Comparison of ENCODE assay signal across 10 cellular contexts in genomic region chr2:72863046-72863445, GRCh38. TPM values are rescaled to one million over a fixed set of nuclear protein-coding genes. Genes with fewer than 3 reads are reported as not detected.
A peak's percentile ranks its signal among the peaks of the same experiment; 100 is the strongest.
DNase-seq lines count a peak whose midpoint lies in the region; ATAC-seq and TF ChIP-seq lines count a peak whose summit lies in the region.
"Had no signal": no experiment of that assay in that cellular context is flagged by ENCODE, and none has a peak within 500 bp of the region (broad histone marks: within the 10 kb centered on the region; RNA-seq: fewer than 3 reads in every experiment).

No MANE protein-coding gene starts in this region.

- no peaks in the 10 kb centered on the region for H3K36me3 Mint-ChIP-seq in T-helper 2 cell treated with Interferon-gamma antibody and Interleukin-4, amounts not matched to agents 5 μg/mL and 100 μg/mL, for 36 hours (ENCODE audit: low read depth)
- H3K36me3 Mint-ChIP-seq in naive thymus-derived CD4-positive, alpha-beta T cell: no peaks in the 10 kb centered on the region

- no peak for DNase-seq in T-helper 2 cell treated with Interferon-gamma antibody and Interleukin-4, amounts not matched to agents 5 μg/mL and 100 μg/mL, for 36 hours (ENCODE audit: low spot score)
- no peak for DNase-seq in T-helper 2 cell
- no peak for DNase-seq in foreskin fibroblast
- DNase-seq in stimulated activated naive CD8-positive, alpha-beta T cell treated with anti-CD3 and anti-CD28 coated beads, Interleukin-15, amount 100 ng/mL, for 72 hours: no peak
- DNase-seq in naive thymus-derived CD4-positive, alpha-beta T cell: no peak

- H3K4me2 ChIP-seq in OCI-LY3 (ENCODE audit: low read length): peak overlapping the region; percentile 90
- peak overlapping the region; percentile 72 for H3K4me2 ChIP-seq in skeletal muscle satellite cell (ENCODE audit: low read length)

- H3K27me3 Mint-ChIP-seq in T-helper 2 cell treated with Interferon-gamma antibody and Interleukin-4, amounts not matched to agents 5 μg/mL and 100 μg/mL, for 36 hours (ENCODE audit: low read depth): peaks cover 45% of the 10 kb centered on the region
- peaks cover 60% of the 10 kb centered on the region for H3K27me3 Mint-ChIP-seq in stimulated activated naive CD8-positive, alpha-beta T cell treated with anti-CD3 and anti-CD28 coated beads, Interleukin-15, amount 100 ng/mL, for 72 hours
- peaks cover 27 to 61% (median 58%) of the 10 kb centered on the region in 5 donors for H3K27me3 Mint-ChIP-seq in naive thymus-derived CD4-positive, alpha-beta T cell

- H3K79me2 ChIP-seq in OCI-LY3 (ENCODE audit: low read length): no peaks in the 10 kb centered on the region

- H4K20me1 ChIP-seq in OCI-LY3 (ENCODE audit: insufficient read depth, low read length): no peaks in the 10 kb centered on the region

- H3K36me3 ChIP-seq in OCI-LY3 (replicated peaks; ENCODE audit: low read depth, low read length): no peaks in the 10 kb centered on the region
- H3K36me3 ChIP-seq in skeletal muscle satellite cell (ENCODE audit: insufficient read depth, low read length): no peaks in the 10 kb centered on the region
- no peaks in the 10 kb centered on the region for H3K36me3 ChIP-seq in naive thymus-derived CD4-positive, alpha-beta T cell (ENCODE audit: control insufficient read depth in 2 of 3, insufficient read depth in 3 of 3, low read length in 3 of 3)
- H3K36me3 ChIP-seq: Peyer's patch had no signal

- H3K4me3 ChIP-seq in OCI-LY3 (ENCODE audit: low read length) (peak overlapping the region; percentile 72), foreskin fibroblast (ENCODE audit: low read depth in 1 of 2, low read length in 2 of 2) (peak overlapping the region; percentile 25 to 27), skeletal muscle satellite cell (ENCODE audit: low read length) (peak overlapping the region; percentile 27)
- H3K4me3 ChIP-seq in naive thymus-derived CD4-positive, alpha-beta T cell (ENCODE audit: low read length): no peak overlapping the region

- ATAC-seq in HG03354 (IDR thresholded peaks at IDR 0.05; ENCODE audit: poor library complexity, severe bottlenecking, unreplicated experiment): no peak
- ATAC-seq in stimulated activated naive CD8-positive, alpha-beta T cell treated with anti-CD3 and anti-CD28 coated beads, Interleukin-15, amount 100 ng/mL, for 72 hours: no peak
- no peak for ATAC-seq in naive thymus-derived CD4-positive, alpha-beta T cell

- no peak overlapping the region for H3K27ac Mint-ChIP-seq in T-helper 2 cell treated with Interferon-gamma antibody and Interleukin-4, amounts not matched to agents 5 μg/mL and 100 μg/mL, for 36 hours
- no peak overlapping the region for H3K27ac Mint-ChIP-seq in stimulated activated naive CD8-positive, alpha-beta T cell treated with anti-CD3 and anti-CD28 coated beads, Interleukin-15, amount 100 ng/mL, for 72 hours
- no peak overlapping the region for H3K27ac Mint-ChIP-seq in naive thymus-derived CD4-positive, alpha-beta T cell

- CTCF ChIA-PET in naive thymus-derived CD4-positive, alpha-beta T cell (lab: Charles Lee): interaction anchor here (0.7 to 4.1 kb wide), 4 partner anchors 8 to 91 kb away, joined by 4 to 22 read pairs (median 5); no protein-coding TSS in a partner anchor

- H3K27ac ChIP-seq in OCI-LY3 (ENCODE audit: low read length): no peak overlapping the region
- H3K27ac ChIP-seq in naive thymus-derived CD4-positive, alpha-beta T cell (ENCODE audit: low read depth, low read length): no peak overlapping the region
- H3K27ac ChIP-seq: Peyer's patch had no signal

- peak overlapping the region; percentile 86; the same call in 1 of the 2 replicates for H2AFZ ChIP-seq in OCI-LY3 (ENCODE audit: low read depth, low read length)

- POLR2A ChIA-PET in naive thymus-derived CD4-positive, alpha-beta T cell (lab: Charles Lee): no interaction called here

- H3K9ac ChIP-seq in OCI-LY3 (ENCODE audit: low read length) (no peak overlapping the region), skeletal muscle satellite cell (ENCODE audit: low read depth, low read length) (no peak overlapping the region)

- H3K4me3 Mint-ChIP-seq in T-helper 2 cell treated with Interferon-gamma antibody and Interleukin-4, amounts not matched to agents 5 μg/mL and 100 μg/mL, for 36 hours: peak overlapping the region; percentile 78
- H3K4me3 Mint-ChIP-seq in stimulated activated naive CD8-positive, alpha-beta T cell treated with anti-CD3 and anti-CD28 coated beads, Interleukin-15, amount 100 ng/mL, for 72 hours: peak overlapping the region in 1 of 2 donors; percentile 59
- peak overlapping the region in 2 of 10 donors; percentile 69 for H3K4me3 Mint-ChIP-seq in naive thymus-derived CD4-positive, alpha-beta T cell

- no peaks in the 10 kb centered on the region for H3K9me3 Mint-ChIP-seq in T-helper 2 cell treated with Interferon-gamma antibody and Interleukin-4, amounts not matched to agents 5 μg/mL and 100 μg/mL, for 36 hours
- no peaks in the 10 kb centered on the region for H3K9me3 Mint-ChIP-seq in stimulated activated naive CD8-positive, alpha-beta T cell treated with anti-CD3 and anti-CD28 coated beads, Interleukin-15, amount 100 ng/mL, for 72 hours
- H3K9me3 Mint-ChIP-seq in naive thymus-derived CD4-positive, alpha-beta T cell: no peaks in the 10 kb centered on the region

- H3K27me3 ChIP-seq in OCI-LY3 (ENCODE audit: low read depth, low read length): peaks cover 16% of the 10 kb centered on the region; the same call in 1 of the 2 replicates
- peaks cover 32% of the 10 kb centered on the region for H3K27me3 ChIP-seq in skeletal muscle satellite cell (ENCODE audit: control insufficient read depth, insufficient read depth, low read length)
- peaks cover 4 to 5% of the 10 kb centered on the region in 2 donors for H3K27me3 ChIP-seq in naive thymus-derived CD4-positive, alpha-beta T cell (ENCODE audit: control insufficient read depth in 2 of 2, insufficient read depth in 2 of 2, low read length in 2 of 2)
- H3K27me3 ChIP-seq: Peyer's patch had no signal

- peaks cover 11% of the 10 kb centered on the region for H3K4me1 Mint-ChIP-seq in T-helper 2 cell treated with Interferon-gamma antibody and Interleukin-4, amounts not matched to agents 5 μg/mL and 100 μg/mL, for 36 hours (ENCODE audit: low read depth)
- peaks cover 13% of the 10 kb centered on the region for H3K4me1 Mint-ChIP-seq in stimulated activated naive CD8-positive, alpha-beta T cell treated with anti-CD3 and anti-CD28 coated beads, Interleukin-15, amount 100 ng/mL, for 72 hours
- peaks cover 3 to 11% (median 8%) of the 10 kb centered on the region in 7 donors for H3K4me1 Mint-ChIP-seq in naive thymus-derived CD4-positive, alpha-beta T cell

- peaks cover 49% of the 10 kb centered on the region for H3K4me1 ChIP-seq in OCI-LY3 (ENCODE audit: low read length)
- peaks cover 15% of the 10 kb centered on the region for H3K4me1 ChIP-seq in skeletal muscle satellite cell (ENCODE audit: control insufficient read depth, insufficient read depth, low read length)
- H3K4me1 ChIP-seq in naive thymus-derived CD4-positive, alpha-beta T cell (ENCODE audit: control insufficient read depth in 2 of 2, insufficient read depth in 2 of 2, low read length in 2 of 2): peaks cover 4% of the 10 kb centered on the region in 2 donors

- H3K9me3 ChIP-seq in OCI-LY3 (ENCODE audit: insufficient read depth, low read length) (no peaks in the 10 kb centered on the region), skeletal muscle satellite cell (replicated peaks; ENCODE audit: low read length) (no peaks in the 10 kb centered on the region)
- H3K9me3 ChIP-seq in naive thymus-derived CD4-positive, alpha-beta T cell (ENCODE audit: control insufficient read depth in 2 of 3, low read length in 3 of 3): no peaks in the 10 kb centered on the region
- H3K9me3 ChIP-seq: Peyer's patch had no signal

- TF ChIP-seq CTCF in OCI-LY3 (IDR thresholded peaks at IDR 0.05; ENCODE audit: low read depth, low read length) (no peak), foreskin fibroblast (IDR thresholded peaks at IDR 0.05; ENCODE audit: low read depth, low read length) (no peak)

- intact Hi-C loops in naive thymus-derived CD4-positive, alpha-beta T cell (cut with micrococcal nuclease): loop anchor here (2.0 to 5.0 kb wide), 6 partner anchors 38 to 1314 kb away; partner anchors contain the start of gene EMX1 (in 1 of the 2)

RNA-seq across cellular contexts. Expression of gene SPR, which starts 24.2 kb away (rescaled TPM):
- 14.2 and 16.0 TPM in 2 replicates for total RNA-seq in skeletal muscle satellite cell (2012; rRNA removed)
- total RNA-seq in naive thymus-derived CD4-positive, alpha-beta T cell: 1 to 10 TPM in 2 of 5 experiments, under 1 TPM in 2, not detected in 1; 0.24 to 2.3 (median 0.98) TPM
- polyA plus RNA-seq in naive thymus-derived CD4-positive, alpha-beta T cell: 1 to 10 TPM in 1 of 2 donors, not detected in 1; 1.0 TPM

RNA-seq across cellular contexts. Expression of gene EXOC6B, which starts 37.2 kb away (rescaled TPM):
- total RNA-seq in skeletal muscle satellite cell (2012; rRNA removed): 13.1 and 13.4 TPM in 2 replicates
- 10 to 100 TPM; 14.3 to 21.9 (median 18.0) TPM for total RNA-seq in naive thymus-derived CD4-positive, alpha-beta T cell
- 1 to 10 TPM; 3.5 to 3.8 TPM for polyA plus RNA-seq in naive thymus-derived CD4-positive, alpha-beta T cell

RNA-seq across cellular contexts. Expression of gene EMX1, which starts 54.3 kb away (rescaled TPM):
- total RNA-seq in skeletal muscle satellite cell (2012; rRNA removed): not detected in 2 replicates
- not detected for total RNA-seq in naive thymus-derived CD4-positive, alpha-beta T cell
- not detected for polyA plus RNA-seq in naive thymus-derived CD4-positive, alpha-beta T cell
- total RNA-seq: urinary bladder had no signal
- polyA plus RNA-seq: urinary bladder had no signal
